Comparison of ENCODE assay signal across 2 cellular contexts in the genomic region with DNA sequence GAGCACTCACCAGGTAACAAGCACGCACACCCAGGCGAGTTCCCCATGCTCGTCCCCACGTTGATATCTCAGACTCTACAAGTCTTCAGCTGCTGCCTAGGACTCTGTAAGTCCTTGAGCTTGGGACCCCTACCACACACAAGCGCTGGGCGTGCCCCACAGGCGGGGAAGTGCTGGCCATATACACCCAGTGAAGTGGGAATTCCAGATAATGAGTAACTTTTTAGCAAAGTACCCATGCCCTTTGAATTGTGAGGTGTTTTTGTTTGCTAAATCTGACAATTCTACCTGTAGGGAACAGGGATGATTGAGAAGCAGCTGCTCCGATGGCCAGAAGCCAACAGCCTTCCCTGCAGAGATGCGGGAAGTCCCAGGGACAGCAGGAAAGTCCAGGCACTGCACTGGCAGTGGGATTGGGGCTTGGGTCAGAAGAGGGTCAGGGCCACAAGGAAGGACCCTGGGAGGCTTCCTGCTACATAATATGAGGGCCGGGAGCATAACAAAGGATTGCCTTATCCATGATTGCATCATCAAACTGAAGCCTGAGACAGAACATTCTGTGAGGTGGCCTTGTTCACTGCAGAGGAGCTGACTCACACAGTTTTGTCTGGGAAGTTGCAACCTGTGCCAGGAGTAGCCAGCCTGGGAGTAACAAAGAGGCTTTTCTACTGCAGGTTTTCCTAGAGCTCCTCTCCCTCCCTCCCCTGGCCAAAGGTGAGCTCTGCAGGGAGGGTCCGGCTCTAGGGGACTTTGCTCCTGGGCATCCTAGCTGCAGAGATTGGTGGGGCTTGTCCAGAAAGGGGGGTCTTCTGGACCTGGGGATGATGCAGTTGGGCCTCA.
TF ChIP-seq lines count a peak whose summit lies in the region.

No MANE protein-coding gene starts in this region.

TF ChIP-seq in A549, 52 proteins besides CTCF, POLR2A, EP300 and RAD21:
- TF ChIP-seq MAZ (IDR thresholded peaks at IDR 0.05; ENCODE audit: borderline replicate concordance, low read depth, low read length) (no peak), MAFK (IDR thresholded peaks at IDR 0.05; ENCODE audit: partially characterized antibody) (peak; percentile 84), HOXB5 (CRISPR knock-in tag; IDR thresholded peaks at IDR 0.05) (0 out of 2 replicates have a peak, but pooled peaks have one; percentile 21), GATA3 (IDR thresholded peaks at IDR 0.05; ENCODE audit: borderline replicate concordance) (peak; percentile 84), CEBPB (IDR thresholded peaks at IDR 0.05) (peak; percentile 98 to 99), EHF (CRISPR knock-in tag; IDR thresholded peaks at IDR 0.05) (no peak), CHD4 (IDR thresholded peaks at IDR 0.05; ENCODE audit: borderline replicate concordance) (no peak), NR3C1 (IDR thresholded peaks at IDR 0.05) (peak; percentile 91; the same call in 1 of the 3 replicates), JUN (IDR thresholded peaks at IDR 0.05) (peak; percentile 94), SMC3 (IDR thresholded peaks at IDR 0.05) (peak; percentile 47), FOSL2 (IDR thresholded peaks at IDR 0.05) (peak; percentile 83), FOSL2 (CRISPR knock-in tag; IDR thresholded peaks at IDR 0.05) (peak; percentile 94), JUNB (IDR thresholded peaks at IDR 0.05) (peak; percentile 90), MAX (IDR thresholded peaks at IDR 0.05) (peak; percentile 84), RARB (CRISPR knock-in tag; IDR thresholded peaks at IDR 0.05) (peak; percentile 97)
- TF ChIP-seq, protein P1, sequence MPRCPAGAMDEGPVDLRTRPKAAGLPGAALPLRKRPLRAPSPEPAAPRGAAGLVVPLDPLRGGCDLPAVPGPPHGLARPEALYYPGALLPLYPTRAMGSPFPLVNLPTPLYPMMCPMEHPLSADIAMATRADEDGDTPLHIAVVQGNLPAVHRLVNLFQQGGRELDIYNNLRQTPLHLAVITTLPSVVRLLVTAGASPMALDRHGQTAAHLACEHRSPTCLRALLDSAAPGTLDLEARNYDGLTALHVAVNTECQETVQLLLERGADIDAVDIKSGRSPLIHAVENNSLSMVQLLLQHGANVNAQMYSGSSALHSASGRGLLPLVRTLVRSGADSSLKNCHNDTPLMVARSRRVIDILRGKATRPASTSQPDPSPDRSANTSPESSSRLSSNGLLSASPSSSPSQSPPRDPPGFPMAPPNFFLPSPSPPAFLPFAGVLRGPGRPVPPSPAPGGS (IDR thresholded peaks at IDR 0.05) = peak; percentile 79; the same call in 1 of the 3 replicates
- TF ChIP-seq, protein P2, sequence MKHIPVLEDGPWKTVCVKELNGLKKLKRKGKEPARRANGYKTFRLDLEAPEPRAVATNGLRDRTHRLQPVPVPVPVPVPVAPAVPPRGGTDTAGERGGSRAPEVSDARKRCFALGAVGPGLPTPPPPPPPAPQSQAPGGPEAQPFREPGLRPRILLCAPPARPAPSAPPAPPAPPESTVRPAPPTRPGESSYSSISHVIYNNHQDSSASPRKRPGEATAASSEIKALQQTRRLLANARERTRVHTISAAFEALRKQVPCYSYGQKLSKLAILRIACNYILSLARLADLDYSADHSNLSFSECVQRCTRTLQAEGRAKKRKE (CRISPR knock-in tag; IDR thresholded peaks at IDR 0.05; ENCODE audit: low read depth) = no peak
- TF ChIP-seq, protein P3, sequence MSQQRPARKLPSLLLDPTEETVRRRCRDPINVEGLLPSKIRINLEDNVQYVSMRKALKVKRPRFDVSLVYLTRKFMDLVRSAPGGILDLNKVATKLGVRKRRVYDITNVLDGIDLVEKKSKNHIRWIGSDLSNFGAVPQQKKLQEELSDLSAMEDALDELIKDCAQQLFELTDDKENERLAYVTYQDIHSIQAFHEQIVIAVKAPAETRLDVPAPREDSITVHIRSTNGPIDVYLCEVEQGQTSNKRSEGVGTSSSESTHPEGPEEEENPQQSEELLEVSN (IDR thresholded peaks at IDR 0.05; ENCODE audit: borderline replicate concordance, low read depth) = peak; percentile 47; the same call in 1 of the 2 replicates
- TF ChIP-seq, protein P4, sequence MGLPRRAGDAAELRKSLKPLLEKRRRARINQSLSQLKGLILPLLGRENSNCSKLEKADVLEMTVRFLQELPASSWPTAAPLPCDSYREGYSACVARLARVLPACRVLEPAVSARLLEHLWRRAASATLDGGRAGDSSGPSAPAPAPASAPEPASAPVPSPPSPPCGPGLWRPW (IDR thresholded peaks at IDR 0.05) = peak; percentile 93
- TF ChIP-seq, protein P5, sequence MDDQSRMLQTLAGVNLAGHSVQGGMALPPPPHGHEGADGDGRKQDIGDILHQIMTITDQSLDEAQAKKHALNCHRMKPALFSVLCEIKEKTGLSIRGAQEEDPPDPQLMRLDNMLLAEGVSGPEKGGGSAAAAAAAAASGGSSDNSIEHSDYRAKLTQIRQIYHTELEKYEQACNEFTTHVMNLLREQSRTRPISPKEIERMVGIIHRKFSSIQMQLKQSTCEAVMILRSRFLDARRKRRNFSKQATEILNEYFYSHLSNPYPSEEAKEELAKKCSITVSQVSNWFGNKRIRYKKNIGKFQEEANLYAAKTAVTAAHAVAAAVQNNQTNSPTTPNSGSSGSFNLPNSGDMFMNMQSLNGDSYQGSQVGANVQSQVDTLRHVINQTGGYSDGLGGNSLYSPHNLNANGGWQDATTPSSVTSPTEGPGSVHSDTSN (IDR thresholded peaks at IDR 0.05) = peak; percentile 68; the same call in 1 of the 2 replicates

TF ChIP-seq in HEK293T, 16 proteins besides CTCF, POLR2A, EP300 and RAD21 (continued from another document):
- TF ChIP-seq LEF1 (IDR thresholded peaks at IDR 0.05; ENCODE audit: borderline replicate concordance) (no peak), TARDBP (IDR thresholded peaks at IDR 0.05) (no peak)
